10 cellular contexts compared by ENCODE assay signal in genomic region chr20:47273591-47274235, GRCh38.
DNase-seq lines count a peak whose midpoint lies in the region; ATAC-seq and TF ChIP-seq lines count a peak whose summit lies in the region.
"Had no signal": no experiment of that assay in that cellular context is flagged by ENCODE, and none has a peak within 500 bp of the region (broad histone marks: within the 10 kb centered on the region; RNA-seq: fewer than 3 reads in every experiment).

No MANE protein-coding gene starts in this region.

- WGBS in heart left ventricle, 4 donors = 92 to 100% (median 95%) methylated on average over 2 of the region's 2 CpGs

- ATAC-seq in heart left ventricle = peak in 2 of 4 donors; percentile 4 to 13
- ATAC-seq in left ventricle myocardium superior = no peak
- no peak for ATAC-seq in HG03442 (IDR thresholded peaks at IDR 0.05; ENCODE audit: unreplicated experiment)

- peak overlapping the region in 1 of 2 donors; percentile 11 for H3K9ac ChIP-seq in mucosa of rectum (ENCODE audit: low read depth in 1 of 2, low read length in 2 of 2)

- H3K4me3 ChIP-seq in heart left ventricle (no peak overlapping the region), cardiac fibroblast (replicated peaks in 1 of 2; ENCODE audit: low read depth in 2 of 2, low read length in 2 of 2) (no peak overlapping the region), mucosa of rectum (ENCODE audit: low read length in 2 of 2) (no peak overlapping the region), vagina (no peak overlapping the region), WERI-Rb-1 (ENCODE audit: low read depth, low read length) (no peak overlapping the region)

- no peak for TF ChIP-seq POLR2A in heart left ventricle (IDR thresholded peaks at IDR 0.05)
- no peak for TF ChIP-seq POLR2A in vagina (IDR thresholded peaks at IDR 0.05)

- H3K27me3 ChIP-seq in heart left ventricle (no peaks in the 10 kb centered on the region), mucosa of rectum (ENCODE audit: control insufficient read depth in 2 of 2, insufficient read depth in 2 of 2, low read length in 2 of 2) (no peaks in the 10 kb centered on the region), vagina (no peaks in the 10 kb centered on the region), WERI-Rb-1 (ENCODE audit: insufficient read depth, low read depth, severe bottlenecking) (no peaks in the 10 kb centered on the region)

- H3K4me1 ChIP-seq in heart left ventricle = peaks cover 13 to 52% (median 41%) of the 10 kb centered on the region in 12 donors
- peaks cover 0 to 3% of the 10 kb centered on the region in 2 donors for H3K4me1 ChIP-seq in mucosa of rectum (ENCODE audit: control insufficient read depth in 2 of 2, insufficient read depth in 2 of 2, low read length in 2 of 2)
- H3K4me1 ChIP-seq in vagina = peaks cover 42% of the 10 kb centered on the region

- DNase-seq in heart left ventricle (no peak), left ventricle myocardium superior (no peak), cardiac fibroblast (ENCODE audit: low read depth in 2 of 2) (peak; percentile 52 to 75), vagina (ENCODE audit: extremely low spot score in 2 of 2) (no peak), WERI-Rb-1 (no peak), 8988T (no peak)
- DNase-seq: left cardiac atrium had no signal

- peaks cover 0 to 70% (median 21%) of the 10 kb centered on the region in 9 donors for H3K36me3 ChIP-seq in heart left ventricle
- H3K36me3 ChIP-seq in mucosa of rectum (ENCODE audit: control insufficient read depth in 2 of 2, insufficient read depth in 2 of 2, low read length in 2 of 2) = peaks cover 23 to 33% of the 10 kb centered on the region in 2 donors
- peaks cover 0 to 12% of the 10 kb centered on the region in 2 donors for H3K36me3 ChIP-seq in vagina
- H3K36me3 ChIP-seq in WERI-Rb-1 = peaks cover 62% of the 10 kb centered on the region

- H3K9me3 ChIP-seq in heart left ventricle = no peaks in the 10 kb centered on the region
- H3K9me3 ChIP-seq in mucosa of rectum (ENCODE audit: control insufficient read depth in 2 of 2, low read length in 2 of 2) = no peaks in the 10 kb centered on the region
- no peaks in the 10 kb centered on the region for H3K9me3 ChIP-seq in vagina
- no peaks in the 10 kb centered on the region for H3K9me3 ChIP-seq in WERI-Rb-1 (ENCODE audit: severe bottlenecking)

- TF ChIP-seq CTCF in heart left ventricle (IDR thresholded peaks at IDR 0.05) (no peak), cardiac fibroblast (IDR thresholded peaks at IDR 0.05; ENCODE audit: low read depth, low read length) (no peak), vagina (IDR thresholded peaks at IDR 0.05) (no peak), WERI-Rb-1 (IDR thresholded peaks at IDR 0.05; ENCODE audit: low read depth, low read length) (no peak)

- intact Hi-C loops in heart left ventricle (cut with DNase I) = loop anchor here in 9 of 10 donors (1.0 to 10.0 kb wide), 15 partner anchors 44 to 519 kb away; partner anchors contain the start of genes NCOA3 (in 2 of the 9) and ZMYND8 (in 1 of the 9)
- intact Hi-C loops in left ventricle myocardium superior (cut with micrococcal nuclease) = loop anchor here (1.0 kb wide), 1 partner anchor 111 kb away; no protein-coding TSS in a partner anchor
- intact Hi-C loops in vagina (cut with DNase I) = loop anchor here (1.0 kb wide), 1 partner anchor 111 kb away; no protein-coding TSS in a partner anchor

- H3K27ac ChIP-seq in heart left ventricle (peak overlapping the region; percentile 14 to 88 (median 70)), mucosa of rectum (ENCODE audit: low read depth in 2 of 2, low read length in 2 of 2) (peak overlapping the region; percentile 18 to 28), vagina (peak overlapping the region; percentile 91), WERI-Rb-1 (no peak overlapping the region)
- H3K27ac ChIP-seq: C4-2B had no signal

Comparison
In these comparisons a context has a peak if more than half of its experiments do, and no peak if none do; other contexts are left out.
1. DNase-seq: peak in cardiac fibroblast (2 of 2); none in heart left ventricle (0 of 5), left ventricle myocardium superior (single experiment), vagina (0 of 2), WERI-Rb-1 (single experiment) and 8988T (single experiment).